13 cellular contexts compared by ENCODE assay signal in genomic region chr12:131202592-131203378, GRCh38.
A peak's percentile ranks its signal among the peaks of the same experiment; 100 is the strongest.
DNase-seq lines count a peak whose midpoint lies in the region; ATAC-seq and TF ChIP-seq lines count a peak whose summit lies in the region.
"Had no signal": no experiment of that assay in that cellular context is flagged by ENCODE, and none has a peak within 500 bp of the region (broad histone marks: within the 10 kb centered on the region; RNA-seq: fewer than 3 reads in every experiment).

No MANE protein-coding gene starts in this region.

- H2BK120ac ChIP-seq in neuronal stem cell (ENCODE audit: low read depth, low read length) = no peak overlapping the region

- no CpG with 5 or more reads among the region's 40 CpGs for WGBS in neuronal stem cell (ENCODE audit: extremely low coverage in 2 of 2, insufficient read length in 2 of 2, insufficient replicate concordance in 1 of 2), 2 donors

- no peak for TF ChIP-seq CTCF in right atrium auricular region (IDR thresholded peaks at IDR 0.05)

- ATAC-seq in left ventricle myocardium superior (no peak), GM19351 (IDR thresholded peaks at IDR 0.05; ENCODE audit: unreplicated experiment) (no peak)

- no peak overlapping the region for H3K23ac ChIP-seq in neuronal stem cell (ENCODE audit: low read depth, low read length, poor library complexity)

- no peaks in the 10 kb centered on the region for H3K4me1 ChIP-seq in right atrium auricular region
- H3K4me1 ChIP-seq in neuronal stem cell (ENCODE audit: control insufficient read depth in 2 of 2, insufficient read depth in 1 of 2, low read depth in 1 of 2, low read length in 2 of 2) = no peaks in the 10 kb centered on the region

- H4K91ac ChIP-seq in neuronal stem cell (ENCODE audit: low read depth, low read length, poor library complexity) = no peak overlapping the region

- no peak overlapping the region for H2BK12ac ChIP-seq in neuronal stem cell (ENCODE audit: low read length)

- H3K36me3 ChIP-seq in right atrium auricular region = no peaks in the 10 kb centered on the region
- no peaks in the 10 kb centered on the region for H3K36me3 ChIP-seq in neuronal stem cell (replicated peaks in 1 of 2; ENCODE audit: control insufficient read depth in 2 of 2, insufficient read depth in 2 of 2, low read length in 2 of 2)

- H3K9ac ChIP-seq in neuronal stem cell (ENCODE audit: low read depth, low read length, poor library complexity) = no peak overlapping the region

- H3K9me3 ChIP-seq in right atrium auricular region (no peaks in the 10 kb centered on the region), neuronal stem cell (replicated peaks in 1 of 2; ENCODE audit: control insufficient read depth in 2 of 2, insufficient read depth in 1 of 2, low read depth in 1 of 2, low read length in 2 of 2) (no peaks in the 10 kb centered on the region)

- intact Hi-C loops in left ventricle myocardium superior (cut with micrococcal nuclease) = no loop called here

- peak overlapping the region; percentile 11 for H2AK5ac ChIP-seq in neuronal stem cell (ENCODE audit: low read depth, low read length)

- DNase-seq in right atrium auricular region (ENCODE audit: low spot score) (peak; percentile 30), left ventricle myocardium superior (no peak), ecto neural progenitor cell (ENCODE audit: low spot score) (peak; percentile 45), neuronal stem cell (ENCODE audit: low spot score) (no peak), ureter (ENCODE audit: low spot score) (peak; percentile 34), NCI-H1694 treated with DMSO at 0.1 percent for 48 hours (lab: John Stamatoyannopoulos, UW) (no peak), NOMO-1 (lab: John Stamatoyannopoulos, UW; ENCODE audit: unreplicated experiment in 2 of 2) (no peak)
- DNase-seq: EL, NCI-H1417 treated with DMSO at 0.1 percent for 48 hours, NCI-H2029, NCI-H748 treated with DMSO at 0.1 percent for 48 hours, PC-9 had no signal

- H4K8ac ChIP-seq in neuronal stem cell (ENCODE audit: low read depth, low read length) = no peak overlapping the region

- no peak overlapping the region for H3K18ac ChIP-seq in neuronal stem cell (ENCODE audit: low read length)

- H3K4me3 ChIP-seq in right atrium auricular region (no peak overlapping the region), neuronal stem cell (ENCODE audit: low read length in 2 of 2) (no peak overlapping the region)
- H3K4me3 ChIP-seq: PC-9 had no signal

- H3K79me1 ChIP-seq in neuronal stem cell (ENCODE audit: low read depth, low read length) = no peaks in the 10 kb centered on the region

- H2AFZ ChIP-seq in neuronal stem cell (ENCODE audit: low read length) = no peak overlapping the region
- H2AFZ ChIP-seq: PC-9 had no signal

- H3K27ac ChIP-seq in right atrium auricular region (no peak overlapping the region), neuronal stem cell (replicated peaks; ENCODE audit: low read length) (no peak overlapping the region)
- H3K27ac ChIP-seq: PC-9 had no signal

- H3K4me2 ChIP-seq in neuronal stem cell (ENCODE audit: insufficient read depth, low read length, poor library complexity, severe bottlenecking) = no peak overlapping the region
- H3K4me2 ChIP-seq: PC-9 had no signal

- H3K4ac ChIP-seq in neuronal stem cell (ENCODE audit: low read length) = no peak overlapping the region

- H3K14ac ChIP-seq in neuronal stem cell (ENCODE audit: low read length) = peak overlapping the region; percentile 9

- H3K27me3 ChIP-seq in right atrium auricular region = no peaks in the 10 kb centered on the region
- H3K27me3 ChIP-seq in neuronal stem cell (ENCODE audit: control insufficient read depth in 3 of 3, insufficient read depth in 3 of 3, low read depth in 1 of 3, low read length in 3 of 3) = no peaks in the 10 kb centered on the region

- H2BK5ac ChIP-seq in neuronal stem cell (ENCODE audit: low read length) = peak overlapping the region; percentile 84

- no peak overlapping the region for H2BK15ac ChIP-seq in neuronal stem cell (ENCODE audit: low read length)

Comparison
In these comparisons a context has a peak if more than half of its experiments do, and no peak if none do; other contexts are left out.
1. DNase-seq: peak in right atrium auricular region (single experiment), ecto neural progenitor cell (single experiment) and ureter (single experiment); none in left ventricle myocardium superior (single experiment), neuronal stem cell (single experiment), NCI-H1694 treated with DMSO at 0.1 percent for 48 hours (single experiment) and NOMO-1 (0 of 2).